Comparison of ENCODE assay signal across 24 cellular contexts in genomic region chr15:88341653-88342052, GRCh38.
"Had no signal": no experiment of that assay in that cellular context is flagged by ENCODE, and none has a peak within 500 bp of the region (broad histone marks: within the 10 kb centered on the region; RNA-seq: fewer than 3 reads in every experiment).

No MANE protein-coding gene starts in this region.

- H3K27ac ChIP-seq: colonic mucosa, coronary artery, dorsolateral prefrontal cortex, epithelial cell of prostate, esophagus muscularis mucosa, esophagus squamous epithelium, foreskin keratinocyte, gastrocnemius medialis, gastroesophageal sphincter, heart left ventricle, heart right ventricle had no signal

- ATAC-seq: effector memory CD8-positive, alpha-beta T cell; esophagus mucosa; foreskin keratinocyte; gastrocnemius medialis; gastroesophageal sphincter; heart left ventricle; heart right ventricle had no signal

- H3K4me3 ChIP-seq: colonic mucosa, coronary artery, dorsolateral prefrontal cortex, esophagus muscularis mucosa, esophagus squamous epithelium, gastrocnemius medialis, gastroesophageal sphincter, heart left ventricle, heart right ventricle had no signal

- H3K4me1 ChIP-seq: colonic mucosa, esophagus muscularis mucosa, esophagus squamous epithelium, foreskin keratinocyte, gastrocnemius medialis, gastroesophageal sphincter, heart left ventricle, heart right ventricle had no signal

- H3K4me3 Mint-ChIP-seq: dendritic cell treated with granulocyte-macrophage colony-stimulating factor and Interleukin-4, amounts not matched to agents 40 ng/mL and 50 ng/mL, for 4 days; effector memory CD8-positive, alpha-beta T cell; endodermal cell had no signal

- H3K36me3 ChIP-seq: colonic mucosa, esophagus muscularis mucosa, esophagus squamous epithelium, gastrocnemius medialis, gastroesophageal sphincter, heart left ventricle, heart right ventricle had no signal

- H3K9me3 ChIP-seq: colonic mucosa, esophagus squamous epithelium, gastrocnemius medialis had no signal

- H3K27me3 ChIP-seq: colonic mucosa, esophagus squamous epithelium, foreskin keratinocyte, gastrocnemius medialis had no signal

- H3K27ac Mint-ChIP-seq: dendritic cell treated with granulocyte-macrophage colony-stimulating factor and Interleukin-4, amounts not matched to agents 40 ng/mL and 50 ng/mL, for 4 days; effector memory CD8-positive, alpha-beta T cell; endodermal cell had no signal

- H3K9me3 Mint-ChIP-seq: dendritic cell treated with granulocyte-macrophage colony-stimulating factor and Interleukin-4, amounts not matched to agents 40 ng/mL and 50 ng/mL, for 4 days; effector memory CD8-positive, alpha-beta T cell; endodermal cell had no signal

- DNase-seq: colonic mucosa; cortex of kidney; dermis blood vessel endothelial cell; dorsolateral prefrontal cortex; effector CD4-positive, alpha-beta T cell; effector CD8-positive, alpha-beta T cell; effector memory CD4-positive, alpha-beta T cell; effector memory CD8-positive, alpha-beta T cell; endodermal cell; erythroblast; esophagus squamous epithelium; foreskin keratinocyte; foreskin melanocyte; gastrocnemius medialis; glutamatergic neuron; head of caudate nucleus; heart left ventricle; heart right ventricle had no signal
